ENCODE assay signal across 1 cellular context in the genomic region with DNA sequence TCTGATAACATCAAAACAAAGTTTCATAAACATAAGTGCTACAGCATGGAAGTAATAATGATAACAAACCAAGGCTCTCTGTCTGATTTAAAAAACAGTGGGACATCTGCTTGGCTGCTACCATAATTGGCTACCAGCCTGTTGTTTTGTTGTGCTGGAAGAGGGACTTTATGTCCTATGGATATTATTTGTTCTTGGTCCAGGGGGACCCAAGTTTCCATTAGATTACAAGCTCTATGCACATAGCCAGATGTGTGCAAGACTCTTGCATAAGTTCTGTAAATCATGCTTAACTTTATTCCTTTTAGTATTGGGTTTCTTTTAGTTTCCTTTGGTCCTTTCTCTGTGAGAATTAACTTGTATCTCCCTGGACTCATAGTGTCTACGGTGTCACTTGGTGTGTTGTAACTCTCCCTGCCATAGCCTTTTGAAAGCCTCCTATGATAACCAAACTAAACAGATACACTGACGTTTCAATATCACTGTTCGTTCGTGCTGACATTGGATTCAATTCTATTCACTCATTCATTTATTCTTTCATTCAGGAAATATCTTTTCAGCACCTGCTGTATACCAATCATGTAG.
TF ChIP-seq lines count a peak whose summit lies in the region.

No MANE protein-coding gene starts in this region.

TF ChIP-seq in A549, 52 proteins besides CTCF, POLR2A, EP300 and RAD21 (continued from another document):
- TF ChIP-seq, protein P1, sequence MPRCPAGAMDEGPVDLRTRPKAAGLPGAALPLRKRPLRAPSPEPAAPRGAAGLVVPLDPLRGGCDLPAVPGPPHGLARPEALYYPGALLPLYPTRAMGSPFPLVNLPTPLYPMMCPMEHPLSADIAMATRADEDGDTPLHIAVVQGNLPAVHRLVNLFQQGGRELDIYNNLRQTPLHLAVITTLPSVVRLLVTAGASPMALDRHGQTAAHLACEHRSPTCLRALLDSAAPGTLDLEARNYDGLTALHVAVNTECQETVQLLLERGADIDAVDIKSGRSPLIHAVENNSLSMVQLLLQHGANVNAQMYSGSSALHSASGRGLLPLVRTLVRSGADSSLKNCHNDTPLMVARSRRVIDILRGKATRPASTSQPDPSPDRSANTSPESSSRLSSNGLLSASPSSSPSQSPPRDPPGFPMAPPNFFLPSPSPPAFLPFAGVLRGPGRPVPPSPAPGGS (IDR thresholded peaks at IDR 0.05) = no peak
